8 cellular contexts compared by ENCODE assay signal in genomic region chr1:46247433-46248121, GRCh38. TPM values are rescaled to one million over a fixed set of nuclear protein-coding genes. Genes with fewer than 3 reads are reported as not detected.
A peak's percentile ranks its signal among the peaks of the same experiment; 100 is the strongest.
DNase-seq lines count a peak whose midpoint lies in the region; ATAC-seq and TF ChIP-seq lines count a peak whose summit lies in the region.

Gene RAD54L (plus strand): TSS chr1:46247763. CDS start chr1:46248406, 643 bp downstream.

- POLR2A ChIA-PET in PC-9 (lab: Charles Lee; ENCODE audit: unreplicated experiment), result interaction anchor here (0.5 to 1.4 kb wide), 18 partner anchors 13 to 1515 kb away, joined by 3 to 31 read pairs (median 8); partner anchors contain the start of gene GPBP1L1

- no peaks in the 10 kb centered on the region for H4K20me1 ChIP-seq in PC-9 (ENCODE audit: insufficient read depth)

- peaks cover 27% of the 10 kb centered on the region for H3K79me2 ChIP-seq in PC-9 (ENCODE audit: low read depth)

- peak; percentile 100 for DNase-seq in DMS53 (lab: John Stamatoyannopoulos, UW)
- DNase-seq in KBM-7, result peak; percentile 98
- DNase-seq in PC-9, result peak; percentile 95 to 99
- peak; percentile 96 for DNase-seq in activated T-cell treated with anti-CD3 and anti-CD28 coated beads for 48 hours (ENCODE audit: low read depth)
- peak; percentile 99 to 100 for DNase-seq in erythroblast (lab: John Stamatoyannopoulos, UW)
- DNase-seq in stimulated activated CD8-positive, alpha-beta memory T cell treated with anti-CD3 and anti-CD28 coated beads, Interleukin-4, amount 100 ng/mL, for 48 hours, result peak; percentile 97

- in situ Hi-C loops in KBM-7 (cut with MboI; ENCODE audit: low pct_unique_long_range_greater_than_20kb, low sequenced_read_pairs), result no loop called here

- H3F3A ChIP-seq in PC-9 (ENCODE audit: insufficient read depth, low read depth), result peaks cover 17% of the 10 kb centered on the region; the same call in 1 of the 2 replicates

- ATAC-seq in GM21717 (IDR thresholded peaks at IDR 0.05; ENCODE audit: unreplicated experiment), result peak; percentile 90

- H3K36me3 ChIP-seq in PC-9 (ENCODE audit: low read depth) (peaks cover 11% of the 10 kb centered on the region), mucosa of stomach (ENCODE audit: control insufficient read depth, insufficient read depth, low read length) (no peaks in the 10 kb centered on the region)

- peak within 1 kb of the TSS; percentile 60 for H3K27ac ChIP-seq in PC-9

- H3K9me3 ChIP-seq in PC-9 (ENCODE audit: insufficient read depth, low read depth) (no peaks in the 10 kb centered on the region), mucosa of stomach (ENCODE audit: control insufficient read depth, low read length) (no peaks in the 10 kb centered on the region)

- CTCF ChIA-PET in PC-9 (lab: Charles Lee), result interaction anchor here (0.5 to 1.9 kb wide), 10 partner anchors 10 to 944 kb away, joined by 3 to 26 read pairs (median 5); no protein-coding TSS in a partner anchor

- BruUV-seq in PC-9 (replicated peaks; lab: Mats Ljungman, UMichigan), result no TSS peak

- no peak for TF ChIP-seq CTCF in PC-9 (conservative IDR thresholded peaks at IDR 0.05)

- H3K4me3 ChIP-seq in PC-9, result peak within 1 kb of the TSS; percentile 72
- peak within 1 kb of the TSS; percentile 79 for H3K4me3 ChIP-seq in mucosa of stomach (ENCODE audit: low read length)

- H3K9ac ChIP-seq in mucosa of stomach (ENCODE audit: low read length), result peak within 1 kb of the TSS; percentile 69

- H3K4me2 ChIP-seq in PC-9, result peak within 1 kb of the TSS; percentile 86

- H3K4me1 ChIP-seq in PC-9 (replicated peaks; ENCODE audit: insufficient read depth), result peaks cover 21% of the 10 kb centered on the region
- H3K4me1 ChIP-seq in mucosa of stomach (ENCODE audit: control insufficient read depth, insufficient read depth, low read length), result peaks cover 11% of the 10 kb centered on the region

- no peaks in the 10 kb centered on the region for H3K9me2 ChIP-seq in PC-9 (ENCODE audit: insufficient read depth)

- H3K27me3 ChIP-seq in PC-9 (ENCODE audit: insufficient read depth, low read depth) (no peaks in the 10 kb centered on the region), mucosa of stomach (ENCODE audit: control insufficient read depth, insufficient read depth, low read length) (no peaks in the 10 kb centered on the region)

- TF ChIP-seq POLR2A in erythroblast (IDR thresholded peaks at IDR 0.05; ENCODE audit: low read length), result peak; percentile 88

- H2AFZ ChIP-seq in PC-9, result peak within 1 kb of the TSS; percentile 98

- intact Hi-C loops in PC-9 (cut with micrococcal nuclease; ENCODE audit: unreplicated experiment), result loop anchor here (1.0 to 10.0 kb wide), 4 partner anchors 55 to 563 kb away; partner anchors contain the start of genes GPBP1L1, LRRC41, NSUN4 and TMEM69

RNA-seq across cellular contexts. Expression of gene RAD54L, which starts in this region (rescaled TPM):
- 44.8 and 56.4 TPM in 2 replicates for total RNA-seq in PC-9 (2021)

Comparison
In these comparisons a context has a peak if more than half of its experiments do, and no peak if none do; other contexts are left out.
1. Peak in every context shown above with its lines: DNase-seq, ATAC-seq, H3K4me3 ChIP-seq and H3K27ac ChIP-seq.